Comparison of ENCODE assay signal across 9 cellular contexts in the genomic region with DNA sequence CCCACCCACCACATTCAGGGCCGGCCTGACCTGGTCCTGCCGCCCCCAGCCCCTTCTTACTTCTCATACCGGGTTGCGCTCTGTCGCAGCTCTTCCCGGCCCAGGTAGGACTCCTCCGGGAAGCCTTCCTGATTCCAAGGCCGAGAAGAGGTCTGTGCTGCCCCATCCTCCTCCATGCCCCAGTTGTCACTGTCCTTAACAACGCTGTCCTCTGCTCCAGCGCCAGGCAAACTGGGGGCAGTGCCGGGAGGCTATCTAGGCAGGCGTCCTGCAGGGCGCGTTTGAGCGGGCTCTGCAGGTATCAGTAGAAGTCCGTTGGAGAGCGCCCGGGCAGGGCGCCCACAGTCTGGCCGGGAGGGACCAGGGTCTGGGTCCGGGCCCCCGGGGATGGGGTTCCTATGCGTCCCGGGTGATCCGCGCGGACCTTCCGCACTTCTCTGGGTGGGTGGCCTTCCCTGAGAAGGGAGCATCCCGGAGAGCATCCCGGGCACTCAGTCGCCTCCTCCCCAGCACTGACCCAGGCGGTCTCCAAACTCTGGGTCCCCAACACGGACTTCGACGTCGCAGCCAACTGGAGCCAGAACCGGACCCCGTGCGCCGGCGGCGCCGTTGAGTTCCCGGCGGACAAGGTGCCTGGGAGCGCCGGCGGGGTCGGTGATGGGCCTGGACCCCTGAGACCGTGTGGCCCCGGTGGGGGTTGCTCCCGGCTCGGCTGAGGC. TPM values are rescaled to one million over a fixed set of nuclear protein-coding genes. Genes with fewer than 3 reads are reported as not detected.
DNase-seq lines count a peak whose midpoint lies in the region; ATAC-seq and TF ChIP-seq lines count a peak whose summit lies in the region.
"Had no signal": no experiment of that assay in that cellular context is flagged by ENCODE, and none has a peak within 500 bp of the region (broad histone marks: within the 10 kb centered on the region; RNA-seq: fewer than 3 reads in every experiment).

No MANE protein-coding gene starts in this region.

- DNase-seq in right cardiac atrium (peak in 2 of 3 donors; percentile 14 to 51), right atrium auricular region (ENCODE audit: low spot score) (no peak), mammary epithelial cell (no peak), right lobe of liver (peak in 1 of 3 donors; percentile 53), amniotic stem cell (lab: John Stamatoyannopoulos, UW) (no peak), NCI-H1417 (lab: John Stamatoyannopoulos, UW) (no peak)

- H3K9ac ChIP-seq in mammary epithelial cell (ENCODE audit: insufficient read depth, low read length), result no peak overlapping the region

- H3K27me3 ChIP-seq in right cardiac atrium (ENCODE audit: control insufficient read depth, insufficient read depth) (no peaks in the 10 kb centered on the region), right atrium auricular region (peaks cover 8 to 16% of the 10 kb centered on the region in 2 donors), mammary epithelial cell (ENCODE audit: insufficient read depth, low read length) (peaks cover 19% of the 10 kb centered on the region), right lobe of liver (no peaks in the 10 kb centered on the region)

- H3K4me3 ChIP-seq in right cardiac atrium (ENCODE audit: low read length) (no peak overlapping the region), right atrium auricular region (peak overlapping the region in 1 of 2 donors; percentile 31), mammary epithelial cell (replicated peaks in 1 of 3; ENCODE audit: insufficient read depth in 1 of 3, low read depth in 2 of 3, low read length in 3 of 3) (peak overlapping the region; percentile 5 to 43 (median 35)), right lobe of liver (peak overlapping the region; percentile 36 to 68 (median 64))
- H3K4me3 ChIP-seq: PC-9 had no signal

- 6% methylated on average over 53 of the region's 53 CpGs for WGBS in right cardiac atrium
- WGBS in mammary epithelial cell (ENCODE audit: low coverage, missing lambda C conversion rate), result 9% methylated on average over 20 of the region's 53 CpGs
- 19% methylated on average over 15 of the region's 53 CpGs for WGBS in right lobe of liver (ENCODE audit: insufficient coverage, low coverage, low lambda C conversion rate, missing lambda C conversion rate)

- H3K4me2 ChIP-seq in mammary epithelial cell (ENCODE audit: insufficient read depth, low read depth, low read length), result peak overlapping the region; percentile 82
- H3K4me2 ChIP-seq: PC-9 had no signal

- H3K36me3 ChIP-seq in right atrium auricular region (no peaks in the 10 kb centered on the region), mammary epithelial cell (ENCODE audit: insufficient read depth, low read length) (no peaks in the 10 kb centered on the region), right lobe of liver (no peaks in the 10 kb centered on the region)

- no peaks in the 10 kb centered on the region for H4K20me1 ChIP-seq in mammary epithelial cell (ENCODE audit: insufficient read depth, low read length)

- CTCF ChIA-PET in mammary epithelial cell (lab: Charles Lee; ENCODE audit: low non-redundant PET), result no interaction called here

- no peaks in the 10 kb centered on the region for H3K79me2 ChIP-seq in mammary epithelial cell (ENCODE audit: insufficient read depth, low read length)

- TF ChIP-seq POLR2A in right lobe of liver (IDR thresholded peaks at IDR 0.05), result no peak

- in situ Hi-C loops in mammary epithelial cell (cut with MboI; ENCODE audit: low sequenced_read_pairs in 2 of 2), result no loop called here

- H3K4me1 ChIP-seq in right cardiac atrium (ENCODE audit: control insufficient read depth, insufficient read depth, low read length) (no peaks in the 10 kb centered on the region), right atrium auricular region (peaks cover 0 to 16% of the 10 kb centered on the region in 2 donors), mammary epithelial cell (ENCODE audit: insufficient read depth, low read length) (peaks cover 15% of the 10 kb centered on the region), right lobe of liver (peaks cover 0 to 14% (median 0%) of the 10 kb centered on the region in 4 donors)

- peak overlapping the region; percentile 60 for H2AFZ ChIP-seq in mammary epithelial cell (ENCODE audit: low read depth, low read length)
- H2AFZ ChIP-seq: PC-9 had no signal

- intact Hi-C loops in right cardiac atrium (cut with DNase I) (loop anchor here in 1 of 4 donors (10.0 kb wide), 1 partner anchor 149 kb away; a partner anchor contains a TSS), mammary epithelial cell (cut with micrococcal nuclease) (no loop called here), right lobe of liver (cut with DNase I) (no loop called here)

- dilution Hi-C loops in mammary epithelial cell (cut with HindIII; ENCODE audit: low sequenced_read_pairs), result no loop called here

- H3K9me3 ChIP-seq in right cardiac atrium (ENCODE audit: control insufficient read depth, low read length), result no peaks in the 10 kb centered on the region
- no peaks in the 10 kb centered on the region for H3K9me3 ChIP-seq in right atrium auricular region
- H3K9me3 ChIP-seq in mammary epithelial cell (replicated peaks; ENCODE audit: insufficient read depth, low read length), result no peaks in the 10 kb centered on the region
- H3K9me3 ChIP-seq in right lobe of liver, result no peaks in the 10 kb centered on the region

- TF ChIP-seq CTCF in right atrium auricular region (IDR thresholded peaks at IDR 0.05) (no peak), mammary epithelial cell (conservative IDR thresholded peaks at IDR 0.05 in 1 of 2, IDR thresholded peaks at IDR 0.05 in 1 of 2; ENCODE audit: extremely low read depth in 1 of 2, insufficient read depth in 1 of 2, low read depth in 1 of 2, low read length in 2 of 2) (no peak), right lobe of liver (IDR thresholded peaks at IDR 0.05) (no peak)

- BruUV-seq in mammary epithelial cell (replicated peaks; lab: Mats Ljungman, UMichigan), result no TSS peak

- no peak for ATAC-seq in right cardiac atrium
- ATAC-seq in right lobe of liver, result peak; percentile 31 to 50 (median 44)
- ATAC-seq in HG02610 (IDR thresholded peaks at IDR 0.05; ENCODE audit: unreplicated experiment), result no peak
- no peak for ATAC-seq in HG02798 (IDR thresholded peaks at IDR 0.05; ENCODE audit: poor library complexity, unreplicated experiment)

- H3K27ac ChIP-seq in right cardiac atrium (ENCODE audit: low read length) (no peak overlapping the region), right atrium auricular region (no peak overlapping the region), mammary epithelial cell (ENCODE audit: insufficient read depth, low read depth, low read length) (no peak overlapping the region), right lobe of liver (no peak overlapping the region)
- H3K27ac ChIP-seq: PC-9 had no signal

RNA-seq across cellular contexts. Expression of a gene that starts 0.9 kb away (rescaled TPM):
- total RNA-seq in right cardiac atrium (under 1 TPM in 2 of 4 donors, not detected in 2; 0.37 to 0.58 TPM), right atrium auricular region (under 1 TPM in 1 of 2 donors, not detected in 1; 0.71 TPM), mammary epithelial cell (under 1 TPM in 1 of 2 donors, not detected in 1; 0.64 TPM), right lobe of liver (10 to 100 TPM in 5 of 6 experiments, 1 to 10 TPM in 1; 7.1 to 69.1 (median 28.6) TPM)
- polyA plus RNA-seq in right cardiac atrium (0.48 TPM), mammary epithelial cell (not detected)
- not detected for polyA minus RNA-seq in mammary epithelial cell

Comparison
In these comparisons a context has a peak if more than half of its experiments do, and no peak if none do; other contexts are left out.
1. DNase-seq: peak in right cardiac atrium (2 of 3); none in right atrium auricular region (single experiment), mammary epithelial cell (single experiment), amniotic stem cell (single experiment) and NCI-H1417 (0 of 3).
2. ATAC-seq: peak in right lobe of liver (4 of 4); none in right cardiac atrium (0 of 2), HG02610 (single experiment) and HG02798 (single experiment).
3. RNA of a gene that starts 0.9 kb away (total RNA-seq): 7.1 to 69.1 TPM in right lobe of liver; 0.71 TPM in right atrium auricular region, 0.64 TPM in mammary epithelial cell and 0.37 to 0.58 TPM in right cardiac atrium; every median in the first group is over 4 times any median in the second.